ENCODE assay signal across 8 cellular contexts in the genomic region with DNA sequence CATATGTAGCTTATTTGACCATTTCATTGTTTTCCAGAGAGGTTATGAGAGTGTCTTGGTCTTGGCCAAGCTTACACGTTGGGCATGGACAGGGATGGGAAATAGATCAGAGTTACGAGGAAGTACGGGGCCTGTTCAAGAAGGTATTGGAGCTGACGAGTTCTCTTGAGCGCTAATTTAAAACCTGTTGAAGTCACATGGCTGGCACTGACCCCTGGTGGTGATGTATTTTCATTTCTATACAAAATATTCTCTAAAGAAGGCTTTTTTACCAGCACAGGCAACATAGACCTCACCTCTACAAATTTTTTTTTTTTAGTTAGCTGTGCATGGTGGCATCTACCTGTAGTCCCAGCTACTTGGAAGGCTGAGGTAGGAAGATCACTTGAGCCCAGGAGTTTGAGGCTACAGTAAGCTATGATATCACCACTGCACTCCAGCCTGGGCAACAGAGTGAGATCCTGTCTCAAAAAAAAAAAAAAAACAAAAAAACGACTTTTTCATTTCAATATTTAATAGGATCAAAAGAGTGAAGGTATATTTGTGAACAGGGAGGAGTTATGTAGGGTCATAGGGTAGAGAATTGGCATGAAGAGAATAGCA. TPM values are rescaled to one million over a fixed set of nuclear protein-coding genes. Genes with fewer than 3 reads are reported as not detected.
DNase-seq lines count a peak whose midpoint lies in the region; ATAC-seq, FAIRE-seq and TF ChIP-seq lines count a peak whose summit lies in the region.

No MANE protein-coding gene starts in this region.

- H4K5ac ChIP-seq in IMR-90 (ENCODE audit: low read depth, low read length): no peak overlapping the region

- peak overlapping the region in 1 of 2 experiments; percentile 81; a peak in 1 of 4 replicates for H4K8ac ChIP-seq in IMR-90 (ENCODE audit: low read depth in 2 of 2, low read length in 2 of 2)

- H3K4ac ChIP-seq in IMR-90 (ENCODE audit: low read depth, low read length): no peak overlapping the region

- no peak overlapping the region for H3K4me3 ChIP-seq in IMR-90 (ENCODE audit: insufficient read depth, low read depth, low read length)
- H3K4me3 ChIP-seq in K562: no peak overlapping the region

- H2BK15ac ChIP-seq in IMR-90 (ENCODE audit: low read depth, low read length): no peak overlapping the region

- DNase-seq in Right ventricle myocardium inferior (ENCODE audit: missing footprints) (no peak), cardiac septum (ENCODE audit: low spot score) (no peak), IMR-90 (peak; percentile 58), T-helper 1 cell (peak; percentile 8 to 64 (median 42)), K562 (ENCODE audit: extremely low read depth in 1 of 4, low spot score in 3 of 4) (peak; percentile 39 to 68 (median 47)), inferior parietal cortex (ENCODE audit: extremely low spot score) (peak; percentile 70)
- DNase-seq in stimulated activated CD4-positive, alpha-beta T cell treated with anti-CD3 and anti-CD28 coated beads, Interleukin-4, amount 100 ng/mL, for 24 hours: peak; percentile 65

- H3K4me2 ChIP-seq in IMR-90 (ENCODE audit: low read depth, low read length) (no peak overlapping the region), K562 (ENCODE audit: insufficient read depth, low read length) (no peak overlapping the region)

- H2AK9ac ChIP-seq in IMR-90 (replicated peaks; ENCODE audit: low read depth, low read length, poor library complexity): peak overlapping the region; percentile 52

- no peak overlapping the region for H2BK20ac ChIP-seq in IMR-90 (ENCODE audit: low read depth, low read length)

- no TSS peak for BruUV-seq in IMR-90 (replicated peaks; lab: Mats Ljungman, UMichigan)
- no TSS peak for BruUV-seq in K562 (replicated peaks; lab: Mats Ljungman, UMichigan)

- no peak for TF ChIP-seq POLR2A in IMR-90 (IDR thresholded peaks at IDR 0.05; ENCODE audit: low read depth, low read length)
- no peak for TF ChIP-seq POLR2A in K562 (conservative IDR thresholded peaks at IDR 0.05)

- no peak overlapping the region for H2BK5ac ChIP-seq in IMR-90 (ENCODE audit: low read depth, low read length, poor library complexity, severe bottlenecking)

- H3K79me2 ChIP-seq in K562 (ENCODE audit: control insufficient read depth, insufficient read depth, low read length): no peaks in the 10 kb centered on the region

- H2BK120ac ChIP-seq in IMR-90 (ENCODE audit: low read depth, low read length): no peak overlapping the region

- peak; percentile 66 for ATAC-seq in Right ventricle myocardium inferior
- ATAC-seq in IMR-90 (ENCODE audit: low read depth): peak; percentile 52
- peak; percentile 80 for ATAC-seq in K562
- no peak for ATAC-seq in HG03457 (IDR thresholded peaks at IDR 0.05; ENCODE audit: unreplicated experiment)

- no peak overlapping the region for H3K9ac ChIP-seq in IMR-90 (ENCODE audit: low read depth, low read length)
- H3K9ac ChIP-seq in K562 (ENCODE audit: insufficient read depth in 1 of 2, low read depth in 2 of 2, low read length in 2 of 2): no peak overlapping the region

- H4K20me1 ChIP-seq in IMR-90 (ENCODE audit: insufficient read depth, low read length) (peaks cover 9% of the 10 kb centered on the region; the same call in 1 of the 2 replicates), K562 (replicated peaks; ENCODE audit: control insufficient read depth, insufficient read depth, low read length) (no peaks in the 10 kb centered on the region)

- H3K23ac ChIP-seq in IMR-90 (ENCODE audit: low read depth, low read length): no peak overlapping the region

- H3K9me1 ChIP-seq in IMR-90 (ENCODE audit: insufficient read depth, low read length) (peaks cover 5% of the 10 kb centered on the region), K562 (ENCODE audit: control insufficient read depth, insufficient read depth, low read length) (no peaks in the 10 kb centered on the region)

- H3K56ac ChIP-seq in IMR-90 (ENCODE audit: extremely low read depth, insufficient read depth, low read length): no peak overlapping the region

- H3K79me1 ChIP-seq in IMR-90 (ENCODE audit: low read depth in 1 of 2, low read length in 2 of 2): peaks cover 17 to 38% of the 10 kb centered on the region in 2 experiments

- no peak overlapping the region for H3K18ac ChIP-seq in IMR-90 (ENCODE audit: low read depth, low read length)

- no peak overlapping the region for H3K27ac ChIP-seq in IMR-90 (ENCODE audit: insufficient read depth, low read length)
- no peak overlapping the region for H3K27ac ChIP-seq in K562 (ENCODE audit: extremely low read depth, low read depth, low read length)

- peaks cover 21% of the 10 kb centered on the region for H3K36me3 ChIP-seq in IMR-90 (ENCODE audit: control insufficient read depth, insufficient read depth, low read length)
- peaks cover 80% of the 10 kb centered on the region for H3K36me3 ChIP-seq in K562 (ENCODE audit: control insufficient read depth, insufficient read depth, low read length)

- H3K4me1 ChIP-seq in IMR-90 (ENCODE audit: control insufficient read depth, insufficient read depth, low read length): peaks cover 13% of the 10 kb centered on the region
- no peaks in the 10 kb centered on the region for H3K4me1 ChIP-seq in K562 (replicated peaks in 1 of 2; ENCODE audit: control insufficient read depth in 2 of 2, insufficient read depth in 2 of 2, low read length in 2 of 2)

- CTCF ChIA-PET in IMR-90 (lab: Yijun Ruan, JAX) (interaction anchor here (0.6 to 1.9 kb wide), 15 partner anchors 9 to 276 kb away, joined by 3 to 14 read pairs (median 4); partner anchors contain the start of gene UGP2), K562 (lab: Yijun Ruan, JAX; ENCODE audit: low intra/inter-chr PET ratio) (interaction anchor here (0.6 to 3.2 kb wide), 3 partner anchors 19 to 169 kb away, joined by 6 to 25 read pairs (median 6); no protein-coding TSS in a partner anchor)

- peak overlapping the region; percentile 86; the same call in 1 of the 2 replicates for H2AK5ac ChIP-seq in IMR-90 (ENCODE audit: low read depth, low read length)

- TF ChIP-seq EP300 in K562 (IDR thresholded peaks at IDR 0.05; ENCODE audit: low read length): no peak

- TF ChIP-seq RAD21 in IMR-90 (IDR thresholded peaks at IDR 0.05; ENCODE audit: low read length) (peak; percentile 70), K562 (CRISPR knock-in tag; conservative IDR thresholded peaks at IDR 0.05 in 1 of 2, IDR thresholded peaks at IDR 0.05 in 1 of 2) (peak; percentile 61 to 83)

- POLR2A ChIA-PET in IMR-90 (lab: Charles Lee; ENCODE audit: unreplicated experiment) (interaction anchor here (0.6 kb wide), 1 partner anchor 47 kb away, joined by 5 read pairs; no protein-coding TSS in a partner anchor), K562 (lab: Yijun Ruan, JAX) (interaction anchor here (1.9 kb wide), 1 partner anchor 20 kb away, joined by 7 read pairs; the partner anchor contains the start of gene UGP2)

- in situ Hi-C loops in IMR-90 (cut with MboI; ENCODE audit: low sequenced_read_pairs) (no loop called here), K562 (cut with MboI) (loop anchor here (5.0 kb wide), 1 partner anchor 164 kb away; no protein-coding TSS in a partner anchor)

- no peak overlapping the region for H2AFZ ChIP-seq in IMR-90 (replicated peaks; ENCODE audit: low read length, poor library complexity)
- no peak overlapping the region for H2AFZ ChIP-seq in K562 (ENCODE audit: low read depth, low read length)

- H3K14ac ChIP-seq in IMR-90 (replicated peaks; ENCODE audit: low read depth, low read length): no peak overlapping the region

- no peaks in the 10 kb centered on the region for H3K27me3 ChIP-seq in IMR-90 (ENCODE audit: control insufficient read depth, insufficient read depth, low read length)
- no peaks in the 10 kb centered on the region for H3K27me3 ChIP-seq in K562 (ENCODE audit: control insufficient read depth in 2 of 2, insufficient read depth in 2 of 2, low read length in 2 of 2)

- dilution Hi-C loops in IMR-90 (cut with HindIII; ENCODE audit: low sequenced_read_pairs, unreplicated experiment): loop anchor here (25.0 kb wide), 1 partner anchor 174 kb away; no protein-coding TSS in a partner anchor

- no CpG with 5 or more reads among the region's 6 CpGs for WGBS in IMR-90 (ENCODE audit: extremely low coverage in 2 of 2, insufficient read length in 1 of 2), 2 experiments
- 57% methylated on average over 6 of the region's 6 CpGs for WGBS in K562 (ENCODE audit: insufficient coverage, low coverage, missing lambda C conversion rate)

- H3K9me3 ChIP-seq in IMR-90 (ENCODE audit: control insufficient read depth, insufficient read depth, low read length): no peaks in the 10 kb centered on the region
- H3K9me3 ChIP-seq in K562 (replicated peaks; ENCODE audit: control insufficient read depth, insufficient read depth, low read depth, low read length): no peaks in the 10 kb centered on the region

- intact Hi-C loops in Right ventricle myocardium inferior (cut with DNase I) (loop anchor here (1.0 kb wide), 1 partner anchor 169 kb away; no protein-coding TSS in a partner anchor), cardiac septum (cut with DNase I) (loop anchor here (5.0 kb wide), 1 partner anchor 164 kb away; no protein-coding TSS in a partner anchor), IMR-90 (cut with micrococcal nuclease) (loop anchor here (1.0 to 2.0 kb wide), 2 partner anchors 169 to 273 kb away; partner anchors contain the start of genes MDH1 and WDPCP), K562 (cut with micrococcal nuclease) (loop anchor here (2.0 kb wide), 1 partner anchor 169 kb away; no protein-coding TSS in a partner anchor)

- peak; percentile 61 for TF ChIP-seq CTCF in IMR-90 (conservative IDR thresholded peaks at IDR 0.05; ENCODE audit: low read depth, low read length)
- TF ChIP-seq CTCF in K562 (IDR thresholded peaks at IDR 0.05 in 2 of 3, conservative IDR thresholded peaks at IDR 0.05 in 1 of 3; ENCODE audit: insufficient read depth in 2 of 3, low read depth in 1 of 3, low read length in 3 of 3): peak; percentile 56 to 67 (median 61)

- FAIRE-seq in K562 (lab: Jason Lieb, UNC): peak; percentile 78

- H4K91ac ChIP-seq in IMR-90 (ENCODE audit: insufficient read depth, low read depth, low read length): no peak overlapping the region

RNA-seq across cellular contexts. Expression of gene UGP2, which starts 19.6 kb away (rescaled TPM):
- total RNA-seq in Right ventricle myocardium inferior: 363 TPM
- total RNA-seq in cardiac septum: 327 TPM
- 58.8 and 101 TPM in 2 replicates for total RNA-seq in IMR-90 (2012; rRNA removed)
- polyA plus RNA-seq in IMR-90 (2012; rRNA removed): 36.7 and 45.0 TPM in 2 replicates
- polyA plus RNA-seq in IMR-90 (2012; cell fraction: cytosol; rRNA removed): 5.2 and 7.8 TPM in 2 replicates
- polyA plus RNA-seq in IMR-90 (2012; cell fraction: nucleus; rRNA removed; ENCODE audit: low replicate concordance): 2.2 and 18.2 TPM in 2 replicates
- 22.2 and 53.0 TPM in 2 replicates for total RNA-seq in K562 (2011; cell fraction: chromatin; rRNA removed; ENCODE audit: low replicate concordance)
- total RNA-seq in K562 (2011; cell fraction: nucleolus; rRNA removed): 12.8 and 14.7 TPM in 2 replicates
- total RNA-seq in K562 (2011; cell fraction: nucleoplasm; rRNA removed): 25.4 and 36.0 TPM in 2 replicates
- total RNA-seq in K562 (2014; rRNA removed): 25.2 and 25.5 TPM in 2 replicates
- total RNA-seq in K562 (2014; rRNA removed; fragmentation: Illumina TruSeq; extraction: Trizol): 51.0 and 57.9 TPM in 2 replicates
- total RNA-seq in K562 (2015; rRNA removed; fragmentation: Illumina TruSeq; extraction: Trizol): 61.5 and 62.0 TPM in 2 replicates
- 44.0 and 52.4 TPM in 2 replicates for total RNA-seq in K562 (2021)
- polyA plus RNA-seq in K562 (2011; rRNA removed): 41.6 and 67.7 TPM in 2 replicates
- 7.2 and 17.2 TPM in 2 replicates for polyA plus RNA-seq in K562 (2011; cell fraction: cytosol; rRNA removed)
- 8.2 and 14.7 TPM in 2 replicates for polyA plus RNA-seq in K562 (2011; cell fraction: nucleus; rRNA removed)
- 64.0 and 71.6 TPM in 2 replicates for polyA plus RNA-seq in K562 (2012)
- polyA plus RNA-seq in K562 (2014; fragmentation: Illumina TruSeq; extraction: Trizol): 56.1 and 69.3 TPM in 2 replicates
- 10 to 100 TPM; 58.9 to 59.6 TPM for polyA plus RNA-seq in K562 (2014; fragmentation: Nextera tagmentation; extraction: Ambion mirVana)
- 47.3 and 48.9 TPM in 2 replicates for polyA plus RNA-seq in K562 (2014; rRNA removed)
- 44.6 and 50.5 TPM in 2 replicates for polyA minus RNA-seq in K562 (2011; rRNA and poly(A)+ RNA removed)
- polyA minus RNA-seq in K562 (2011; cell fraction: cytosol; rRNA and poly(A)+ RNA removed): 17.4 and 26.1 TPM in 2 replicates
- polyA minus RNA-seq in K562 (2011; cell fraction: nucleus; rRNA and poly(A)+ RNA removed): 12.0 and 25.8 TPM in 2 replicates

Comparison
In these comparisons a context has a peak if more than half of its experiments do, and no peak if none do; other contexts are left out.
1. DNase-seq: peak in IMR-90 (single experiment), T-helper 1 cell (5 of 5), K562 (4 of 4), inferior parietal cortex (single experiment) and stimulated activated CD4-positive, alpha-beta T cell treated with anti-CD3 and anti-CD28 coated beads, Interleukin-4, amount 100 ng/mL, for 24 hours (single experiment); none in Right ventricle myocardium inferior (single experiment) and cardiac septum (single experiment).